In the genomic region with DNA sequence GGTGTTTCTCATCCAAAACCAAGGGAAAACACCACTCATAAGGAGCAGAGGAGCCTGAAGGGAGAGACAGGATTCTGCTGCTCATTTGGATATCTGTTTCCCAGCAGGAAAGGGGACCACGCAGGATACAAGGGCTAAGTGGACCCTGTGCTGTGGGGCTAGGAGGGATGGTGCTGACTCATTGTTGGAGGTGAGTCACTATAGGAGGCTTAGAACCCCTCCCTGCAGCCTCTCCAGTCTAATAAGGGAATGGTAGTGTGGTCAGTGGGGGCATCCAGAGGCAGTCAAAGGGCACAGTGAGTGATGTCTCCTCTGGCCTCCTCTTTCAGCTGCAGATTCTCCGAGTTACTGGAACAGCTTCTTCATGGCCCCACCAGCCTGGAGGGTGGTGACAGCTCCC, we compare ENCODE assay signal across 37 cellular contexts.
"Had no signal": no experiment of that assay in that cellular context is flagged by ENCODE, and none has a peak within 500 bp of the region (broad histone marks: within the 10 kb centered on the region; RNA-seq: fewer than 3 reads in every experiment).

No MANE protein-coding gene starts in this region.

- H3K27me3 Mint-ChIP-seq: activated B cell treated with CpG ODN at 0.5 μM for 24 hours; activated CD4-positive, alpha-beta memory T cell treated with anti-CD3 and anti-CD28 coated beads for 36 hours; activated CD4-positive, alpha-beta T cell treated with anti-CD3 and anti-CD28 coated beads, Interleukin-2, amount 10 ng/mL, durations not matched to agents 24 days and 14 days; activated CD8-positive, alpha-beta T cell treated with anti-CD3 and anti-CD28 coated beads for 36 hours; activated naive CD8-positive, alpha-beta T cell treated with anti-CD3 and anti-CD28 coated beads for 36 hours had no signal

- H3K4me3 ChIP-seq: adrenal gland, body of pancreas, breast epithelium had no signal

- ATAC-seq: activated CD8-positive, alpha-beta T cell treated with anti-CD3 and anti-CD28 coated beads for 36 hours; activated naive CD4-positive, alpha-beta T cell treated with anti-CD3 and anti-CD28 coated beads, Interleukin-2, amount 50 U/mL, for 72 hours; activated T-cell treated with anti-CD3 and anti-CD28 coated beads, Interleukin-2, amount 50 U/mL, for 4 hours; activated T-cell treated with anti-CD3 and anti-CD28 coated beads, Interleukin-2, amount 50 U/mL, for 72 hours; activated T-helper 17 cell treated with anti-CD3 and anti-CD28 coated beads, Interleukin-2, amount 50 U/mL, for 72 hours; body of pancreas had no signal

- H3K9me3 ChIP-seq: adrenal gland, body of pancreas had no signal

- FAIRE-seq: astrocyte, TTC549 had no signal

- DNase-seq: activated B cell treated with CpG ODN at 0.5 μM for 24 hours; activated CD4-positive, alpha-beta memory T cell treated with anti-CD3 and anti-CD28 coated beads for 36 hours; activated CD4-positive, alpha-beta T cell treated with anti-CD3 and anti-CD28 coated beads for 4 hours; activated CD4-positive, alpha-beta T cell treated with anti-CD3 and anti-CD28 coated beads, Interleukin-2, amount 10 ng/mL, durations not matched to agents 24 days and 14 days; activated CD4-positive, alpha-beta T cell treated with anti-CD3 and anti-CD28 coated beads, Interleukin-2, amount 50 U/mL, for 1 hour; activated CD4-positive, alpha-beta T cell treated with anti-CD3 and anti-CD28 coated beads, Interleukin-2, amount 50 U/mL, for 4 hours; activated CD4-positive, CD25-positive, alpha-beta regulatory T cell treated with anti-CD3 and anti-CD28 coated beads, Interleukin-2, amount 50 U/mL, for 72 hours; activated CD8-positive, alpha-beta memory T cell treated with anti-CD3 and anti-CD28 coated beads, Interleukin-2, amount 50 U/mL, for 4 hours; activated CD8-positive, alpha-beta T cell treated with anti-CD3 and anti-CD28 coated beads for 36 hours; activated effector memory CD4-positive, alpha-beta T cell treated with anti-CD3 and anti-CD28 coated beads, Interleukin-2, amount 50 U/mL, for 16 hours; activated gamma-delta T cell treated with Interleukin-2 at 50 U/mL for 16 hours; activated naive CD4-positive, alpha-beta T cell; activated naive CD4-positive, alpha-beta T cell treated with anti-CD3 and anti-CD28 coated beads for 36 hours; activated naive CD4-positive, alpha-beta T cell treated with anti-CD3 and anti-CD28 coated beads, Interleukin-2, amount 50 U/mL, for 16 hours; activated naive CD8-positive, alpha-beta T cell treated with anti-CD3 and anti-CD28 coated beads for 36 hours; activated T-cell treated with anti-CD3 and anti-CD28 coated beads for 4 hours; activated T-cell treated with anti-CD3 and anti-CD28 coated beads, Interleukin-2, amount 50 U/mL, for 1 hour; activated T-cell treated with anti-CD3 and anti-CD28 coated beads, Interleukin-2, amount 50 U/mL, for 4 hours; activated T-cell treated with anti-CD3 and anti-CD28 coated beads, Interleukin-2, amount 50 U/mL, for 72 hours; adrenal gland; amniotic stem cell; aorta; body of pancreas; brain microvascular endothelial cell; central memory CD4-positive, alpha-beta T cell; T-helper 1 cell; T-helper 2 cell; T-helper 9 cell had no signal

- H3K4me3 Mint-ChIP-seq: activated B cell treated with CpG ODN at 0.5 μM for 24 hours; activated CD4-positive, alpha-beta memory T cell treated with anti-CD3 and anti-CD28 coated beads for 36 hours; activated CD4-positive, alpha-beta T cell treated with anti-CD3 and anti-CD28 coated beads, Interleukin-2, amount 10 ng/mL, durations not matched to agents 24 days and 14 days; activated CD8-positive, alpha-beta T cell treated with anti-CD3 and anti-CD28 coated beads for 36 hours; activated naive CD4-positive, alpha-beta T cell treated with anti-CD3 and anti-CD28 coated beads for 36 hours; activated naive CD8-positive, alpha-beta T cell treated with anti-CD3 and anti-CD28 coated beads for 36 hours; activated T-cell treated with anti-CD3 and anti-CD28 coated beads, Interleukin-2, amount 50 U/mL, for 4 hours; activated T-cell treated with anti-CD3 and anti-CD28 coated beads, Interleukin-2, amount 50 U/mL, for 72 hours; activated T-helper 1 cell treated with anti-CD3 and anti-CD28 coated beads, Interleukin-12 subunit alpha, Interleukin-12 subunit beta, Interleukin-2, Interleukin-4 antibody, amounts not matched to agents 30 ng/mL and 10 ng/mL and 1 ng/mL, durations not matched to agents 14 hours and 24 hours and 36 hours; activated T-helper 17 cell treated with anti-CD3 and anti-CD28 coated beads, Interleukin-2, amount 50 U/mL, for 72 hours; T-helper 1 cell treated with Interleukin-12 subunit alpha and Interleukin-12 subunit beta and Interleukin-4 antibody, amounts not matched to agents 30 μg/mL and 1 μg/mL, for 36 hours; T-helper 2 cell treated with Interferon-gamma antibody and Interleukin-4, amounts not matched to agents 5 μg/mL and 100 μg/mL, for 36 hours had no signal

- H3K9me3 Mint-ChIP-seq: activated CD4-positive, alpha-beta T cell treated with anti-CD3 and anti-CD28 coated beads, Interleukin-2, amount 10 ng/mL, durations not matched to agents 24 days and 14 days; activated naive CD8-positive, alpha-beta T cell treated with anti-CD3 and anti-CD28 coated beads for 36 hours; activated T-helper 17 cell treated with anti-CD3 and anti-CD28 coated beads, Interleukin-2, amount 50 U/mL, for 72 hours had no signal

- H3K27me3 ChIP-seq: adrenal gland, body of pancreas, brain microvascular endothelial cell, breast epithelium had no signal

- H3K4me1 Mint-ChIP-seq: activated B cell treated with CpG ODN at 0.5 μM for 24 hours; activated CD4-positive, alpha-beta T cell treated with anti-CD3 and anti-CD28 coated beads, Interleukin-2, amount 10 ng/mL, durations not matched to agents 24 days and 14 days; activated naive CD8-positive, alpha-beta T cell treated with anti-CD3 and anti-CD28 coated beads for 36 hours; activated T-helper 17 cell treated with anti-CD3 and anti-CD28 coated beads, Interleukin-2, amount 50 U/mL, for 72 hours had no signal

- H3K4me1 ChIP-seq: adrenal gland, body of pancreas, breast epithelium had no signal

- H3K27ac ChIP-seq: adrenal gland, body of pancreas, brain microvascular endothelial cell, breast epithelium, VCaP had no signal

- H3K27ac Mint-ChIP-seq: activated B cell treated with CpG ODN at 0.5 μM for 24 hours; activated CD4-positive, alpha-beta memory T cell treated with anti-CD3 and anti-CD28 coated beads for 36 hours; activated CD4-positive, alpha-beta T cell treated with anti-CD3 and anti-CD28 coated beads, Interleukin-2, amount 10 ng/mL, durations not matched to agents 24 days and 14 days; activated CD8-positive, alpha-beta T cell treated with anti-CD3 and anti-CD28 coated beads for 36 hours; activated naive CD4-positive, alpha-beta T cell treated with anti-CD3 and anti-CD28 coated beads for 36 hours; activated naive CD4-positive, alpha-beta T cell treated with anti-CD3 and anti-CD28 coated beads, Interleukin-2, amount 50 U/mL, for 72 hours; activated naive CD8-positive, alpha-beta T cell treated with anti-CD3 and anti-CD28 coated beads for 36 hours; activated T-cell treated with anti-CD3 and anti-CD28 coated beads, Interleukin-2, amount 50 U/mL, for 72 hours; activated T-helper 1 cell treated with anti-CD3 and anti-CD28 coated beads, Interleukin-12 subunit alpha, Interleukin-12 subunit beta, Interleukin-2, Interleukin-4 antibody, amounts not matched to agents 30 ng/mL and 10 ng/mL and 1 ng/mL, durations not matched to agents 14 hours and 24 hours and 36 hours; activated T-helper 17 cell treated with anti-CD3 and anti-CD28 coated beads, Interleukin-2, amount 50 U/mL, for 72 hours; T-helper 1 cell treated with Interleukin-12 subunit alpha and Interleukin-12 subunit beta and Interleukin-4 antibody, amounts not matched to agents 30 μg/mL and 1 μg/mL, for 36 hours; T-helper 2 cell treated with Interferon-gamma antibody and Interleukin-4, amounts not matched to agents 5 μg/mL and 100 μg/mL, for 36 hours had no signal

- H3K36me3 Mint-ChIP-seq: activated CD4-positive, alpha-beta memory T cell treated with anti-CD3 and anti-CD28 coated beads for 36 hours; activated naive CD4-positive, alpha-beta T cell treated with anti-CD3 and anti-CD28 coated beads, Interleukin-2, amount 50 U/mL, for 72 hours; activated naive CD8-positive, alpha-beta T cell treated with anti-CD3 and anti-CD28 coated beads for 36 hours had no signal

- H3K36me3 ChIP-seq: adrenal gland, brain microvascular endothelial cell, breast epithelium had no signal
